1 cellular context compared by ENCODE assay signal in genomic region chr2:189521686-189522434, GRCh38.
TF ChIP-seq lines count a peak whose summit lies in the region.

No MANE protein-coding gene starts in this region.

TF ChIP-seq in HepG2, 621 proteins besides CTCF, POLR2A, EP300 and RAD21 (continued from another document):
- TF ChIP-seq ATF4 (CRISPR knock-in tag; IDR thresholded peaks at IDR 0.05) (peak in 1 of 2 experiments; percentile 67; a peak in 1 of 4 replicates), FOXP4 (CRISPR knock-in tag; IDR thresholded peaks at IDR 0.05) (peak; percentile 39; the same call in 1 of the 2 replicates), SETDB1 (CRISPR knock-in tag; IDR thresholded peaks at IDR 0.05; ENCODE audit: borderline replicate concordance) (no peak), FOXJ3 (CRISPR knock-in tag; IDR thresholded peaks at IDR 0.05; ENCODE audit: borderline replicate concordance) (peak; percentile 46; the same call in 1 of the 2 replicates), HMG20A (CRISPR knock-in tag; IDR thresholded peaks at IDR 0.05; ENCODE audit: borderline replicate concordance) (peak; percentile 56; the same call in 1 of the 2 replicates), KAT8 (CRISPR knock-in tag; IDR thresholded peaks at IDR 0.05) (peak; percentile 13; the same call in 1 of the 2 replicates), HINFP (CRISPR knock-in tag; IDR thresholded peaks at IDR 0.05; ENCODE audit: low read depth) (no peak), ZBTB44 (CRISPR knock-in tag; IDR thresholded peaks at IDR 0.05) (no peak), CREM (IDR thresholded peaks at IDR 0.05) (peak; percentile 11; the same call in 1 of the 2 replicates), CREM (CRISPR knock-in tag; IDR thresholded peaks at IDR 0.05) (no peak), ZFP1 (CRISPR knock-in tag; IDR thresholded peaks at IDR 0.05) (0 out of 2 replicates have a peak, but pooled peaks have one; percentile 53), PITX1 (CRISPR knock-in tag; IDR thresholded peaks at IDR 0.05) (no peak), CHD2 (IDR thresholded peaks at IDR 0.05; ENCODE audit: low read depth, low read length) (no peak), ZNF570 (CRISPR knock-in tag; IDR thresholded peaks at IDR 0.05; ENCODE audit: borderline replicate concordance) (no peak), ZNF512 (CRISPR knock-in tag; IDR thresholded peaks at IDR 0.05) (no peak), ZNF33B (CRISPR knock-in tag; IDR thresholded peaks at IDR 0.05) (no peak), ATF1 (CRISPR knock-in tag; IDR thresholded peaks at IDR 0.05) (0 out of 2 replicates have a peak, but pooled peaks have one; percentile 10), PCBP1 (IDR thresholded peaks at IDR 0.05; ENCODE audit: borderline replicate concordance, low read depth, low read length) (no peak), CEBPG (CRISPR knock-in tag; IDR thresholded peaks at IDR 0.05) (peak; percentile 70), ZNF644 (CRISPR knock-in tag; IDR thresholded peaks at IDR 0.05; ENCODE audit: low read depth) (peak; percentile 15; the same call in 1 of the 2 replicates), MXD3 (CRISPR knock-in tag; IDR thresholded peaks at IDR 0.05) (no peak), ZNF17 (CRISPR knock-in tag; IDR thresholded peaks at IDR 0.05) (no peak), ZKSCAN8 (CRISPR knock-in tag; IDR thresholded peaks at IDR 0.05; ENCODE audit: borderline replicate concordance) (0 out of 2 replicates have a peak, but pooled peaks have one; percentile 11), SOX13 (IDR thresholded peaks at IDR 0.05) (no peak), SOX13 (CRISPR knock-in tag; conservative IDR thresholded peaks at IDR 0.05 in 1 of 2, IDR thresholded peaks at IDR 0.05 in 1 of 2) (peak in 1 of 2 experiments; percentile 28; a peak in 1 of 4 replicates), KLF16 (CRISPR knock-in tag; IDR thresholded peaks at IDR 0.05) (0 out of 4 replicates have a peak, but pooled peaks of 1 of the 2 experiments have one; percentile 28), ISL2 (CRISPR knock-in tag; IDR thresholded peaks at IDR 0.05) (peak; percentile 65), ATF5 (CRISPR knock-in tag; IDR thresholded peaks at IDR 0.05; ENCODE audit: low read depth) (no peak), NKX3-1 (CRISPR knock-in tag; IDR thresholded peaks at IDR 0.05) (0 out of 2 replicates have a peak, but pooled peaks have one; percentile 15), ARID2 (CRISPR knock-in tag; IDR thresholded peaks at IDR 0.05; ENCODE audit: borderline replicate concordance) (0 out of 2 replicates have a peak, but pooled peaks have one; percentile 35), RXRB (CRISPR knock-in tag; IDR thresholded peaks at IDR 0.05; ENCODE audit: borderline replicate concordance) (peak; percentile 37), SMYD3 (CRISPR knock-in tag; IDR thresholded peaks at IDR 0.05) (0 out of 2 replicates have a peak, but pooled peaks have one; percentile 19), SIX1 (CRISPR knock-in tag; IDR thresholded peaks at IDR 0.05; ENCODE audit: borderline replicate concordance) (peak; percentile 90), ARID4A (CRISPR knock-in tag; IDR thresholded peaks at IDR 0.05; ENCODE audit: borderline replicate concordance) (no peak), ARID3A (IDR thresholded peaks at IDR 0.05; ENCODE audit: low read depth, low read length) (peak; percentile 91), SOX5 (CRISPR knock-in tag; IDR thresholded peaks at IDR 0.05; ENCODE audit: borderline replicate concordance) (peak; percentile 43), FOXA1 (IDR thresholded peaks at IDR 0.05) (peak; percentile 87), FOXA1 (CRISPR knock-in tag; IDR thresholded peaks at IDR 0.05) (peak; percentile 89), LCORL (IDR thresholded peaks at IDR 0.05) (no peak), LCORL (CRISPR knock-in tag; IDR thresholded peaks at IDR 0.05) (no peak)
